Comparison of ENCODE assay signal across 21 cellular contexts in genomic region chr14:101325319-101325718, GRCh38.
"Had no signal": no experiment of that assay in that cellular context is flagged by ENCODE, and none has a peak within 500 bp of the region (broad histone marks: within the 10 kb centered on the region; RNA-seq: fewer than 3 reads in every experiment).

No MANE protein-coding gene starts in this region.

- H3K4me3 ChIP-seq: colonic mucosa, esophagus squamous epithelium, gastrocnemius medialis, left ventricle myocardium inferior, lower lobe of right lung, mucosa of descending colon had no signal

- H3K9me3 ChIP-seq: colonic mucosa, gastrocnemius medialis had no signal

- H3K27ac ChIP-seq: colonic mucosa, epithelial cell of prostate, esophagus squamous epithelium, gastrocnemius medialis, left ventricle myocardium inferior, lower lobe of right lung had no signal

- H3K27me3 ChIP-seq: colonic mucosa, esophagus squamous epithelium, gastrocnemius medialis had no signal

- ATAC-seq: effector memory CD8-positive, alpha-beta T cell; esophagus mucosa; gastrocnemius medialis; left cardiac atrium; lower lobe of right lung; mucosa of descending colon had no signal

- DNase-seq: colonic mucosa; cortex of kidney; effector CD8-positive, alpha-beta T cell; effector memory CD8-positive, alpha-beta T cell; endodermal cell; erythroblast; esophagus squamous epithelium; foreskin fibroblast; foreskin melanocyte; gastrocnemius medialis; glutamatergic neuron; head of caudate nucleus; hippocampal formation; left cardiac atrium; left ventricle myocardium inferior; lower lobe of right lung; mesenchymal stem cell; mucosa of descending colon; naive B cell had no signal

- H3K36me3 ChIP-seq: colonic mucosa, esophagus squamous epithelium, gastrocnemius medialis, left ventricle myocardium inferior, lower lobe of right lung had no signal

- H3K4me1 ChIP-seq: colonic mucosa, esophagus squamous epithelium, gastrocnemius medialis, left ventricle myocardium inferior, lower lobe of right lung had no signal
